In the genomic region with DNA sequence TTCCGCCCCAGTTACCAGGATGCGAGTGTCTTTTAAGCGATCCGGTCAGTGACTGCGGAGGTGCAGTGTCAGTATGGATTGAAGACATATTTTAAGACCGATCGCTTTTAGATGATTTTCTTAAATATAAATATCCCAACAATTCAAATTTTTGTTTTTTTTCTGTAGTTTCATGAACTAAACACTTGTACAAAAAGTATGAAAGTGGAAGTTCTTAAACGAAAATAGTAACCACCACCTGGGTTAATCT, we compare ENCODE assay signal across 8 cellular contexts. TPM values are rescaled to one million over a fixed set of nuclear protein-coding genes. Genes with fewer than 3 reads are reported as not detected.
A peak's percentile ranks its signal among the peaks of the same experiment; 100 is the strongest.
DNase-seq lines count a peak whose midpoint lies in the region; ATAC-seq, FAIRE-seq and TF ChIP-seq lines count a peak whose summit lies in the region.

No MANE protein-coding gene starts in this region.

- no peak for TF ChIP-seq CTCF in BJ (IDR thresholded peaks at IDR 0.05; ENCODE audit: insufficient read depth, low read depth, low read length)
- no peak for TF ChIP-seq CTCF in HL-60 (IDR thresholded peaks at IDR 0.05; ENCODE audit: insufficient read depth, low read length)

- peak overlapping the region; percentile 71 for H3K4me3 ChIP-seq in BJ (ENCODE audit: low read depth, low read length)
- H3K4me3 ChIP-seq in HL-60 (replicated peaks; ENCODE audit: insufficient read depth, low read length) = peak overlapping the region; percentile 54
- H3K4me3 ChIP-seq in naive thymus-derived CD4-positive, alpha-beta T cell (ENCODE audit: low read length) = peak overlapping the region; percentile 73

- no peaks in the 10 kb centered on the region for H3K36me3 ChIP-seq in BJ (ENCODE audit: control insufficient read depth, insufficient read depth, low read length)
- H3K36me3 ChIP-seq in naive thymus-derived CD4-positive, alpha-beta T cell (ENCODE audit: control insufficient read depth in 2 of 3, insufficient read depth in 3 of 3, low read length in 3 of 3) = no peaks in the 10 kb centered on the region

- CTCF ChIA-PET in BJ (lab: Yijun Ruan, JAX) = interaction anchor here (0.6 to 1.4 kb wide), 2 partner anchors 265 to 821 kb away, joined by 3 read pairs; no protein-coding TSS in a partner anchor
- CTCF ChIA-PET in naive thymus-derived CD4-positive, alpha-beta T cell (lab: Charles Lee) = interaction anchor here (0.9 to 2.0 kb wide), 4 partner anchors 16 to 304 kb away, joined by 4 to 6 read pairs (median 5); no protein-coding TSS in a partner anchor

- H3K9me3 Mint-ChIP-seq in central memory CD8-positive, alpha-beta T cell = no peaks in the 10 kb centered on the region
- peaks cover 0 to 10% (median 0%) of the 10 kb centered on the region in 11 donors for H3K9me3 Mint-ChIP-seq in naive thymus-derived CD4-positive, alpha-beta T cell

- H3K4me1 ChIP-seq in naive thymus-derived CD4-positive, alpha-beta T cell (ENCODE audit: control insufficient read depth in 2 of 2, insufficient read depth in 2 of 2, low read length in 2 of 2) = peaks cover 16 to 26% of the 10 kb centered on the region in 2 donors

- H3K4me3 Mint-ChIP-seq in central memory CD8-positive, alpha-beta T cell = peak overlapping the region; percentile 94
- peak overlapping the region; percentile 85 to 98 (median 93) for H3K4me3 Mint-ChIP-seq in naive thymus-derived CD4-positive, alpha-beta T cell

- H3K9me3 ChIP-seq in naive thymus-derived CD4-positive, alpha-beta T cell (ENCODE audit: control insufficient read depth in 2 of 3, low read length in 3 of 3) = no peaks in the 10 kb centered on the region

- peaks cover 13% of the 10 kb centered on the region for H3K36me3 Mint-ChIP-seq in central memory CD8-positive, alpha-beta T cell (ENCODE audit: insufficient read depth)
- H3K36me3 Mint-ChIP-seq in naive thymus-derived CD4-positive, alpha-beta T cell = peaks cover 0 to 19% (median 4%) of the 10 kb centered on the region in 5 donors

- H3K4me1 Mint-ChIP-seq in central memory CD8-positive, alpha-beta T cell = peaks cover 23% of the 10 kb centered on the region
- H3K4me1 Mint-ChIP-seq in naive thymus-derived CD4-positive, alpha-beta T cell = peaks cover 11 to 53% (median 46%) of the 10 kb centered on the region in 7 donors

- intact Hi-C loops in naive thymus-derived CD4-positive, alpha-beta T cell (cut with micrococcal nuclease) = loop anchor here (2.0 to 5.0 kb wide), 10 partner anchors 16 to 1122 kb away; a partner anchor contains a TSS

- FAIRE-seq in GM12891 (lab: Jason Lieb, UNC) = no peak
- FAIRE-seq in urothelium cell line (lab: Jason Lieb, UNC) = no peak

- peak overlapping the region; percentile 95 for H3K27ac ChIP-seq in HL-60 (replicated peaks)
- peak overlapping the region; percentile 75 for H3K27ac ChIP-seq in naive thymus-derived CD4-positive, alpha-beta T cell (ENCODE audit: low read depth, low read length)

- ATAC-seq in central memory CD8-positive, alpha-beta T cell (replicated peaks; ENCODE audit: extremely low read depth, poor library complexity, severe bottlenecking) = no peak
- ATAC-seq in naive thymus-derived CD4-positive, alpha-beta T cell = no peak
- ATAC-seq in GM18861 (IDR thresholded peaks at IDR 0.05; ENCODE audit: unreplicated experiment) = no peak

- POLR2A ChIA-PET in BJ (lab: Charles Lee) = no interaction called here
- POLR2A ChIA-PET in naive thymus-derived CD4-positive, alpha-beta T cell (lab: Charles Lee) = interaction anchor here (0.8 to 4.3 kb wide), 9 partner anchors 9 to 673 kb away, joined by 3 to 72 read pairs (median 7); no protein-coding TSS in a partner anchor

- peak overlapping the region; percentile 96 for H3K27ac Mint-ChIP-seq in central memory CD8-positive, alpha-beta T cell (ENCODE audit: low read depth)
- H3K27ac Mint-ChIP-seq in naive thymus-derived CD4-positive, alpha-beta T cell = peak overlapping the region; percentile 84 to 97 (median 95)

- H3K27me3 ChIP-seq in BJ (ENCODE audit: control insufficient read depth, insufficient read depth, low read length) = peaks cover 1% of the 10 kb centered on the region; the same call in 1 of the 2 replicates
- H3K27me3 ChIP-seq in HL-60 (ENCODE audit: insufficient read depth, poor library complexity, severe bottlenecking) = peaks cover 1% of the 10 kb centered on the region
- peaks cover 0 to 13% of the 10 kb centered on the region in 2 donors for H3K27me3 ChIP-seq in naive thymus-derived CD4-positive, alpha-beta T cell (ENCODE audit: control insufficient read depth in 2 of 2, insufficient read depth in 2 of 2, low read length in 2 of 2)

- no peak for TF ChIP-seq POLR2A in GM12891 (IDR thresholded peaks at IDR 0.05; ENCODE audit: low read depth, low read length)

- no peaks in the 10 kb centered on the region for H3K27me3 Mint-ChIP-seq in central memory CD8-positive, alpha-beta T cell
- peaks cover 1 to 20% (median 10%) of the 10 kb centered on the region in 5 donors for H3K27me3 Mint-ChIP-seq in naive thymus-derived CD4-positive, alpha-beta T cell

- DNase-seq in BJ (ENCODE audit: low read depth) (no peak), HL-60 (ENCODE audit: low read depth in 1 of 2, low spot score in 1 of 2) (no peak), cerebellar cortex (ENCODE audit: low spot score) (no peak), GM12891 (ENCODE audit: insufficient read length, low spot score) (no peak), urothelium cell line (ENCODE audit: low spot score) (no peak)
- DNase-seq in central memory CD8-positive, alpha-beta T cell (ENCODE audit: low spot score in 2 of 2) = no peak
- DNase-seq in naive thymus-derived CD4-positive, alpha-beta T cell = no peak

TF ChIP-seq in GM12891, 5 proteins besides CTCF, POLR2A, EP300 and RAD21:
- no peak for TF ChIP-seq POU2F2 (IDR thresholded peaks at IDR 0.05; ENCODE audit: low read depth, low read length)
- no peak for TF ChIP-seq PAX5 (IDR thresholded peaks at IDR 0.05; ENCODE audit: insufficient read depth, low read length, severe bottlenecking)
- no peak for TF ChIP-seq SPI1 (IDR thresholded peaks at IDR 0.05; ENCODE audit: low read depth, low read length)
- TF ChIP-seq TAF1 (IDR thresholded peaks at IDR 0.05; ENCODE audit: low read depth, low read length) = no peak

RNA-seq across cellular contexts. Expression of a gene that starts 0.9 kb away (rescaled TPM):
- polyA plus RNA-seq in BJ (2011; rRNA removed) = 20.9 and 45.9 TPM in 2 replicates
- polyA minus RNA-seq in BJ (2011; rRNA and poly(A)+ RNA removed) = 3.0 and 3.2 TPM in 2 replicates
- 10 to 100 TPM; 33.9 to 83.7 (median 51.2) TPM for total RNA-seq in naive thymus-derived CD4-positive, alpha-beta T cell
- 10 to 100 TPM; 60.0 to 67.8 TPM for polyA plus RNA-seq in naive thymus-derived CD4-positive, alpha-beta T cell
- polyA plus RNA-seq in GM12891 (2012; ENCODE audit: low read depth, missing spikeins) = 72.3 TPM

RNA-seq across cellular contexts. Expression of a gene that starts 3.9 kb away (rescaled TPM):
- 20.3 and 44.3 TPM in 2 replicates for polyA plus RNA-seq in BJ (2011; rRNA removed)
- 23.2 and 36.4 TPM in 2 replicates for polyA minus RNA-seq in BJ (2011; rRNA and poly(A)+ RNA removed)
- total RNA-seq in naive thymus-derived CD4-positive, alpha-beta T cell = 10 to 100 TPM; 42.4 to 80.5 (median 55.3) TPM
- polyA plus RNA-seq in naive thymus-derived CD4-positive, alpha-beta T cell = 10 to 100 TPM; 26.1 to 28.0 TPM
- 19.9 TPM for polyA plus RNA-seq in GM12891 (2012; ENCODE audit: low read depth, missing spikeins)

RNA-seq across cellular contexts. Expression of a gene that starts 28.2 kb away (rescaled TPM):
- polyA plus RNA-seq in BJ (2011; rRNA removed) = not detected in 2 replicates
- not detected in 2 replicates for polyA minus RNA-seq in BJ (2011; rRNA and poly(A)+ RNA removed)
- under 1 TPM in 2 of 5 experiments, not detected in 3; 0.46 to 0.93 TPM for total RNA-seq in naive thymus-derived CD4-positive, alpha-beta T cell
- polyA plus RNA-seq in naive thymus-derived CD4-positive, alpha-beta T cell = not detected
- polyA plus RNA-seq in GM12891 (2012; ENCODE audit: low read depth, missing spikeins) = 0.35 TPM
